Comparison of ENCODE assay signal across 3 cellular contexts in the genomic region with DNA sequence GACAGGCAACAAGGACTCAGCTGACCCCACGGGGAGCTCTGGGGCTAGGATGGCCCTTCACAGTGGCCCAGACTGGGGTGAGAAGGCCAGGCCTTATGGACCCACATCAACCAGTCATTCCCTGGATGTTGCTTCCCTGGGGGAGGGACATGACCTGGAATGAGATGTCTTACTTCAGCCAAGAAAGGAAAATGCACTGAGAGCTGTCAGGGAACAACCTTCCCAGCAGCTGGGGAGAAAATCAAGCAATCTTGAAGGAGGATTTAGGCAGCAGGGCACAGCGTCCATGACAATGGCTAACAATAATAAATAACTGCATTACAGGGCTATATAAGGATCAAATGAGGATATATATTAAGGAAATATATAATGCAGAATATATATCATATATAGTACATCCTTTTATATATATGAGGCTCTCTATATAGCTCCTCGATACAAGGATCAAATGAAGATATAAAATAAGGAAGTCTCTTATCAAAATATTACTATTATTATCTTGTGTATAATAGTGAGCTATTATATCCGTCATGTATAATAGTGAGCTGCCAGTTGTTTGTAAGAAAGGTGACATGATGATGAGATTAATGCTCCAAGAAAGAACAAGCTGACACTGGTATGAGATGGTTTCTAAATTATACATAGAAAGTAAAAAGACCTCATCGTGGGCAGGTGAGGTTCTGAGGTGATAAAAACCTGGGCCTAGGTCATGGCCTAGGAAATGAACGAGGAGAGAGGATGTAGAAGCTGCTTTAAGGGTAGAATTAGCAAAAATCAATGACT.
TF ChIP-seq lines count a peak whose summit lies in the region.

No MANE protein-coding gene starts in this region.

TF ChIP-seq in liver, 16 proteins besides CTCF, POLR2A, EP300 and RAD21:
- TF ChIP-seq NR2F2 (IDR thresholded peaks at IDR 0.05) = peak; percentile 25
- TF ChIP-seq SP1 (IDR thresholded peaks at IDR 0.05) = no peak

TF ChIP-seq in HepG2, 621 proteins besides CTCF, POLR2A, EP300 and RAD21:
- TF ChIP-seq, protein P1, sequence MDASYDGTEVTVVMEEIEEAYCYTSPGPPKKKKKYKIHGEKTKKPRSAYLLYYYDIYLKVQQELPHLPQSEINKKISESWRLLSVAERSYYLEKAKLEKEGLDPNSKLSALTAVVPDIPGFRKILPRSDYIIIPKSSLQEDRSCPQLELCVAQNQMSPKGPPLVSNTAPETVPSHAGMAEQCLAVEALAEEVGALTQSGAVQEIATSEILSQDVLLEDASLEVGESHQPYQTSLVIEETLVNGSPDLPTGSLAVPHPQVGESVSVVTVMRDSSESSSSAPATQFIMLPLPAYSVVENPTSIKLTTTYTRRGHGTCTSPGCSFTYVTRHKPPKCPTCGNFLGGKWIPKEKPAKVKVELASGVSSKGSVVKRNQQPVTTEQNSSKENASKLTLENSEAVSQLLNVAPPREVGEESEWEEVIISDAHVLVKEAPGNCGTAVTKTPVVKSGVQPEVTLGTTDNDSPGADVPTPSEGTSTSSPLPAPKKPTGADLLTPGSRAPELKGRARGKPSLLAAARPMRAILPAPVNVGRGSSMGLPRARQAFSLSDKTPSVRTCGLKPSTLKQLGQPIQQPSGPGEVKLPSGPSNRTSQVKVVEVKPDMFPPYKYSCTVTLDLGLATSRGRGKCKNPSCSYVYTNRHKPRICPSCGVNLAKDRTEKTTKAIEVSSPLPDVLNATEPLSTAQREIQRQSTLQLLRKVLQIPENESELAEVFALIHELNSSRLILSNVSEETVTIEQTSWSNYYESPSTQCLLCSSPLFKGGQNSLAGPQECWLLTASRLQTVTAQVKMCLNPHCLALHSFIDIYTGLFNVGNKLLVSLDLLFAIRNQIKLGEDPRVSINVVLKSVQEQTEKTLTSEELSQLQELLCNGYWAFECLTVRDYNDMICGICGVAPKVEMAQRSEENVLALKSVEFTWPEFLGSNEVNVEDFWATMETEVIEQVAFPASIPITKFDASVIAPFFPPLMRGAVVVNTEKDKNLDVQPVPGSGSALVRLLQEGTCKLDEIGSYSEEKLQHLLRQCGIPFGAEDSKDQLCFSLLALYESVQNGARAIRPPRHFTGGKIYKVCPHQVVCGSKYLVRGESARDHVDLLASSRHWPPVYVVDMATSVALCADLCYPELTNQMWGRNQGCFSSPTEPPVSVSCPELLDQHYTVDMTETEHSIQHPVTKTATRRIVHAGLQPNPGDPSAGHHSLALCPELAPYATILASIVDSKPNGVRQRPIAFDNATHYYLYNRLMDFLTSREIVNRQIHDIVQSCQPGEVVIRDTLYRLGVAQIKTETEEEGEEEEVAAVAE (CRISPR knock-in tag; IDR thresholded peaks at IDR 0.05; ENCODE audit: borderline replicate concordance) = no peak
- TF ChIP-seq DNMT1 (CRISPR knock-in tag; IDR thresholded peaks at IDR 0.05) (no peak), MTA3 (CRISPR knock-in tag; IDR thresholded peaks at IDR 0.05) (no peak), ZBTB21 (CRISPR knock-in tag; IDR thresholded peaks at IDR 0.05) (no peak), FOXK2 (IDR thresholded peaks at IDR 0.05) (no peak), ZFP36L1 (CRISPR knock-in tag; IDR thresholded peaks at IDR 0.05) (no peak)

TF ChIP-seq in GM12878, 131 proteins besides CTCF, POLR2A, EP300 and RAD21:
- TF ChIP-seq YY1 (IDR thresholded peaks at IDR 0.05; ENCODE audit: low read depth, low read length) = no peak
- no peak for TF ChIP-seq POLR2AphosphoS2 (IDR thresholded peaks at IDR 0.05; ENCODE audit: low read depth, low read length)
- TF ChIP-seq TCF3 (IDR thresholded peaks at IDR 0.05; ENCODE audit: borderline replicate concordance, insufficient read depth, low read depth, low read length) = no peak
- TF ChIP-seq PBX3 (IDR thresholded peaks at IDR 0.05; ENCODE audit: insufficient replicate concordance, low read depth, low read length) = no peak
- TF ChIP-seq SPI1 (IDR thresholded peaks at IDR 0.05; ENCODE audit: borderline replicate concordance, insufficient read depth, low read depth, low read length) = no peak
- TF ChIP-seq IRF4 (IDR thresholded peaks at IDR 0.05; ENCODE audit: low read depth, low read length) = no peak
- no peak for TF ChIP-seq CEBPZ (IDR thresholded peaks at IDR 0.05; ENCODE audit: low read depth, low read length)
- TF ChIP-seq POLR2AphosphoS5 (IDR thresholded peaks at IDR 0.05; ENCODE audit: low read length) = no peak
- no peak for TF ChIP-seq SMC3 (IDR thresholded peaks at IDR 0.05; ENCODE audit: borderline replicate concordance, low read length)
- TF ChIP-seq GATAD2B (conservative IDR thresholded peaks at IDR 0.05; ENCODE audit: low read depth) = no peak
- no peak for TF ChIP-seq ETV6 (conservative IDR thresholded peaks at IDR 0.05 in 1 of 2, IDR thresholded peaks at IDR 0.05 in 1 of 2; ENCODE audit: borderline replicate concordance in 1 of 2, low read depth in 1 of 2)
- no peak for TF ChIP-seq SMARCA5 (IDR thresholded peaks at IDR 0.05)
- TF ChIP-seq MTA2 (IDR thresholded peaks at IDR 0.05; ENCODE audit: low read depth) = no peak
- no peak for TF ChIP-seq IRF5 (IDR thresholded peaks at IDR 0.05; ENCODE audit: borderline replicate concordance)
- TF ChIP-seq, protein P2, sequence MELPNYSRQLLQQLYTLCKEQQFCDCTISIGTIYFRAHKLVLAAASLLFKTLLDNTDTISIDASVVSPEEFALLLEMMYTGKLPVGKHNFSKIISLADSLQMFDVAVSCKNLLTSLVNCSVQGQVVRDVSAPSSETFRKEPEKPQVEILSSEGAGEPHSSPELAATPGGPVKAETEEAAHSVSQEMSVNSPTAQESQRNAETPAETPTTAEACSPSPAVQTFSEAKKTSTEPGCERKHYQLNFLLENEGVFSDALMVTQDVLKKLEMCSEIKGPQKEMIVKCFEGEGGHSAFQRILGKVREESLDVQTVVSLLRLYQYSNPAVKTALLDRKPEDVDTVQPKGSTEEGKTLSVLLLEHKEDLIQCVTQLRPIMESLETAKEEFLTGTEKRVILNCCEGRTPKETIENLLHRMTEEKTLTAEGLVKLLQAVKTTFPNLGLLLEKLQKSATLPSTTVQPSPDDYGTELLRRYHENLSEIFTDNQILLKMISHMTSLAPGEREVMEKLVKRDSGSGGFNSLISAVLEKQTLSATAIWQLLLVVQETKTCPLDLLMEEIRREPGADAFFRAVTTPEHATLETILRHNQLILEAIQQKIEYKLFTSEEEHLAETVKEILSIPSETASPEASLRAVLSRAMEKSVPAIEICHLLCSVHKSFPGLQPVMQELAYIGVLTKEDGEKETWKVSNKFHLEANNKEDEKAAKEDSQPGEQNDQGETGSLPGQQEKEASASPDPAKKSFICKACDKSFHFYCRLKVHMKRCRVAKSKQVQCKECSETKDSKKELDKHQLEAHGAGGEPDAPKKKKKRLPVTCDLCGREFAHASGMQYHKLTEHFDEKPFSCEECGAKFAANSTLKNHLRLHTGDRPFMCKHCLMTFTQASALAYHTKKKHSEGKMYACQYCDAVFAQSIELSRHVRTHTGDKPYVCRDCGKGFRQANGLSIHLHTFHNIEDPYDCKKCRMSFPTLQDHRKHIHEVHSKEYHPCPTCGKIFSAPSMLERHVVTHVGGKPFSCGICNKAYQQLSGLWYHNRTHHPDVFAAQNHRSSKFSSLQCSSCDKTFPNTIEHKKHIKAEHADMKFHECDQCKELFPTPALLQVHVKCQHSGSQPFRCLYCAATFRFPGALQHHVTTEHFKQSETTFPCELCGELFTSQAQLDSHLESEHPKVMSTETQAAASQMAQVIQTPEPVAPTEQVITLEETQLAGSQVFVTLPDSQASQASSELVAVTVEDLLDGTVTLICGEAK (IDR thresholded peaks at IDR 0.05; ENCODE audit: borderline replicate concordance) = no peak
- no peak for TF ChIP-seq ASH2L (IDR thresholded peaks at IDR 0.05; ENCODE audit: borderline replicate concordance, low read depth)
- no peak for TF ChIP-seq SUZ12 (IDR thresholded peaks at IDR 0.05; ENCODE audit: unreplicated experiment)
- TF ChIP-seq FOS (IDR thresholded peaks at IDR 0.05; ENCODE audit: borderline replicate concordance, extremely low read depth, insufficient read length) = no peak
- TF ChIP-seq DPF2 (IDR thresholded peaks at IDR 0.05) = no peak
